In the genomic region with DNA sequence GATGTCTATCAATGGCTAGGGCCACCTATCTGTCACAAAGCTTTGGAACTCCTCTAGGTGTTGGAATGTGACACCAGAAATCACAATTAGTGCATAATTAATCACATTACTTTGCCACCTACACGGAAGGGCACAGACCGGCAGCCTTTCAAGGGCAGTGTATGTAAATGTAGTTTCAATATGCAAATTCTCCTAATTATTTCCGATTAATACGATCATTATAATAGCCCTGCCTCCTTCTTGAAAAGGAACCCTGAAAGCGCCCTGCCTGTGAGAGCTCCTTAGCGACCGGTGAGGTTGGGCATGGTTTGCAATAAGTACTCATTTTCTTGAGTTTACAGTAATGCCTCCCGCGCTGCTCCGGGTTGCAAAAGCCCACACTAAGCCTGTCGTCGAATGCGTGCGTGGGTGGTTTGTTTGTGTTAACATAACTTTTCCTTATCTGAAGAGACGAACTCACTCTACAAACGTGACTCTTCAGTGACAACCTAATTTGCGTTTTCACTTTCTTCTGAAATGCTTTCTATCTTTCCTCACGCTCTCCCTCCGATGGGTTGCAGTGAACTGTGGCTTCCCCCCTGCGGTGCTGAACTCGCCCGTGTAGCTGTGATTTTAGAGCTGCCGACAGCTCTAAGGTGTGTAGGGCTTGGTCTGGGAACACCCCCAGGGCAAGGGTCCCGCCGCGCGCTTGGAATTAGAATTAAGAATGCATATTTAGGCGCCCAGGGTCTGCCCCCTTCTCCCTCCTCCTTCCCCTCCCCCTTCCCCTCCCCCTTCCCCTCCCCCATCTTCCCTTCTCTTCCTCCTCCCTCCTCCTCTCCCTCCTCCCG, we compare ENCODE assay signal across 8 cellular contexts. TPM values are rescaled to one million over a fixed set of nuclear protein-coding genes. Genes with fewer than 3 reads are reported as not detected.
DNase-seq lines count a peak whose midpoint lies in the region; ATAC-seq and TF ChIP-seq lines count a peak whose summit lies in the region.

No MANE protein-coding gene starts in this region.

- peaks cover 8% of the 10 kb centered on the region for H3K4me1 ChIP-seq in HEK293 (ENCODE audit: control insufficient read depth, insufficient read depth, low read length)
- peaks cover 29% of the 10 kb centered on the region for H3K4me1 ChIP-seq in ectodermal cell (ENCODE audit: control insufficient read depth, insufficient read depth, low read length)
- peaks cover 8% of the 10 kb centered on the region for H3K4me1 ChIP-seq in mesendoderm (ENCODE audit: control insufficient read depth, low read depth, low read length)

- H2BK120ac ChIP-seq in mesendoderm (ENCODE audit: low read depth, low read length), result no peak overlapping the region

- H3K36me3 ChIP-seq in HEK293 (ENCODE audit: control insufficient read depth in 2 of 2, insufficient read depth in 1 of 2, low read length in 2 of 2) (peaks cover 0 to 18% of the 10 kb centered on the region in 2 experiments; a peak in 1 of 3 replicates), ectodermal cell (ENCODE audit: control insufficient read depth, insufficient read depth, low read length) (no peaks in the 10 kb centered on the region), mesendoderm (ENCODE audit: control insufficient read depth, insufficient read depth, low read length) (no peaks in the 10 kb centered on the region)

- H2BK15ac ChIP-seq in mesendoderm (replicated peaks; ENCODE audit: low read depth), result no peak overlapping the region

- no peak for TF ChIP-seq CTCF in AG09319 (IDR thresholded peaks at IDR 0.05; ENCODE audit: low read depth, low read length)
- TF ChIP-seq CTCF in HEK293 (tag by site-specific recombination; IDR thresholded peaks at IDR 0.05), result no peak

- H3K27ac ChIP-seq in HEK293 (ENCODE audit: extremely low read depth, low read depth, low read length), result peak overlapping the region; percentile 97
- peak overlapping the region; percentile 73 for H3K27ac ChIP-seq in ectodermal cell (ENCODE audit: insufficient read depth, low read depth, low read length, poor library complexity, severe bottlenecking)
- peak overlapping the region; percentile 95 for H3K27ac ChIP-seq in mesendoderm (ENCODE audit: low read depth, low read length)

- H3K79me2 ChIP-seq in mesendoderm (ENCODE audit: control insufficient read depth, insufficient read depth, low read length), result peaks cover 18% of the 10 kb centered on the region

- POLR2A ChIA-PET in HEK293 (lab: Yijun Ruan, JAX), result interaction anchor here (0.5 to 2.9 kb wide), 68 partner anchors 9 to 1416 kb away, joined by 3 to 31 read pairs (median 4); a partner anchor contains a TSS

- CTCF ChIA-PET in HEK293 (lab: Yijun Ruan, JAX), result interaction anchor here (0.6 to 1.2 kb wide), 7 partner anchors 12 to 1584 kb away, joined by 3 to 5 read pairs (median 3); no protein-coding TSS in a partner anchor

- H2AK5ac ChIP-seq in mesendoderm (ENCODE audit: low read length), result no peak overlapping the region

- WGBS in ectodermal cell, 2 experiments, result 0 to 1% methylated on average over 25 to 28 of the region's 29 CpGs
- WGBS in mesendoderm (ENCODE audit: extremely low coverage, insufficient coverage, low lambda C conversion rate), result no CpG with 5 or more reads among the region's 29 CpGs

- H3K4me3 ChIP-seq in HEK293 (ENCODE audit: low read depth, low read length) (peak overlapping the region; percentile 32), ectodermal cell (ENCODE audit: insufficient read depth, low read depth, low read length) (peak overlapping the region; percentile 47), mesendoderm (ENCODE audit: low read length) (peak overlapping the region; percentile 26)

- peaks cover 9% of the 10 kb centered on the region for H3K27me3 ChIP-seq in ectodermal cell (ENCODE audit: control insufficient read depth, insufficient read depth, low read length, poor library complexity, severe bottlenecking)
- no peaks in the 10 kb centered on the region for H3K27me3 ChIP-seq in mesendoderm (ENCODE audit: insufficient read depth, low read length, poor library complexity)

- H3K4me2 ChIP-seq in mesendoderm (ENCODE audit: low read length), result peak overlapping the region; percentile 82

- H3K9me3 ChIP-seq in HEK293 (ENCODE audit: control insufficient read depth, insufficient read depth, low read depth, low read length) (no peaks in the 10 kb centered on the region), ectodermal cell (ENCODE audit: control insufficient read depth, low read length) (no peaks in the 10 kb centered on the region)

- peak overlapping the region; percentile 77 for H2BK5ac ChIP-seq in mesendoderm (ENCODE audit: low read length)

- ATAC-seq in HG02571 (IDR thresholded peaks at IDR 0.05; ENCODE audit: unreplicated experiment), result no peak

- H3K9ac ChIP-seq in mesendoderm (ENCODE audit: low read length), result peak overlapping the region; percentile 66

- H3K4ac ChIP-seq in mesendoderm (ENCODE audit: low read depth, low read length), result peak overlapping the region; percentile 92

- no peak overlapping the region for H4K8ac ChIP-seq in mesendoderm (ENCODE audit: low read depth, low read length)

- peak overlapping the region; percentile 86 for H3K18ac ChIP-seq in mesendoderm (ENCODE audit: low read length)

- H4K5ac ChIP-seq in mesendoderm (ENCODE audit: low read length), result peak overlapping the region; percentile 18

- peak overlapping the region; percentile 60 for H3K23ac ChIP-seq in mesendoderm (ENCODE audit: low read length)

- DNase-seq in AG09319 (ENCODE audit: extremely low read depth, low read depth), result peak; percentile 60
- peak; percentile 90 for DNase-seq in NCI-H748 treated with DMSO at 0.1 percent for 48 hours (lab: John Stamatoyannopoulos, UW)
- DNase-seq in activated CD4-positive, alpha-beta T cell treated with anti-CD3 and anti-CD28 coated beads, Interleukin-2, amount 50 U/mL, for 48 hours, result peak; percentile 83 to 90
- peak; percentile 95 for DNase-seq in mesendoderm
- peak; percentile 54 to 71 for DNase-seq in stimulated activated CD8-positive, alpha-beta memory T cell treated with anti-CD3 and anti-CD28 coated beads, Interleukin-15, amount 100 ng/mL, for 4 hours (ENCODE audit: low read depth in 2 of 2)

- H3K56ac ChIP-seq in mesendoderm (ENCODE audit: low read length), result peak overlapping the region; percentile 89

- H3K79me1 ChIP-seq in mesendoderm (ENCODE audit: low read length), result no peaks in the 10 kb centered on the region

TF ChIP-seq in HEK293, 187 proteins besides CTCF, POLR2A, EP300 and RAD21 (continues in another document):
- TF ChIP-seq, protein P1, sequence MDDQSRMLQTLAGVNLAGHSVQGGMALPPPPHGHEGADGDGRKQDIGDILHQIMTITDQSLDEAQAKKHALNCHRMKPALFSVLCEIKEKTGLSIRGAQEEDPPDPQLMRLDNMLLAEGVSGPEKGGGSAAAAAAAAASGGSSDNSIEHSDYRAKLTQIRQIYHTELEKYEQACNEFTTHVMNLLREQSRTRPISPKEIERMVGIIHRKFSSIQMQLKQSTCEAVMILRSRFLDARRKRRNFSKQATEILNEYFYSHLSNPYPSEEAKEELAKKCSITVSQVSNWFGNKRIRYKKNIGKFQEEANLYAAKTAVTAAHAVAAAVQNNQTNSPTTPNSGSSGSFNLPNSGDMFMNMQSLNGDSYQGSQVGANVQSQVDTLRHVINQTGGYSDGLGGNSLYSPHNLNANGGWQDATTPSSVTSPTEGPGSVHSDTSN (CRISPR knock-in tag; IDR thresholded peaks at IDR 0.05), result no peak
- TF ChIP-seq ZNF558 (tag by site-specific recombination; IDR thresholded peaks at IDR 0.05) (no peak), ZNF366 (tag by site-specific recombination; conservative IDR thresholded peaks at IDR 0.05) (peak; percentile 88), ZNF114 (tag by site-specific recombination; IDR thresholded peaks at IDR 0.05) (no peak), ZNF561 (tag by site-specific recombination; IDR thresholded peaks at IDR 0.05; ENCODE audit: borderline replicate concordance) (0 out of 2 replicates have a peak, but pooled peaks have one; percentile 58), ZNF433 (tag by site-specific recombination; IDR thresholded peaks at IDR 0.05; ENCODE audit: low read depth) (no peak), ZNF341 (tag by site-specific recombination; IDR thresholded peaks at IDR 0.05; ENCODE audit: low read depth) (peak; percentile 38), ZSCAN16 (tag by site-specific recombination; IDR thresholded peaks at IDR 0.05) (no peak), MEIS1 (CRISPR knock-in tag; IDR thresholded peaks at IDR 0.05; ENCODE audit: borderline replicate concordance) (no peak)
- TF ChIP-seq, protein P2, sequence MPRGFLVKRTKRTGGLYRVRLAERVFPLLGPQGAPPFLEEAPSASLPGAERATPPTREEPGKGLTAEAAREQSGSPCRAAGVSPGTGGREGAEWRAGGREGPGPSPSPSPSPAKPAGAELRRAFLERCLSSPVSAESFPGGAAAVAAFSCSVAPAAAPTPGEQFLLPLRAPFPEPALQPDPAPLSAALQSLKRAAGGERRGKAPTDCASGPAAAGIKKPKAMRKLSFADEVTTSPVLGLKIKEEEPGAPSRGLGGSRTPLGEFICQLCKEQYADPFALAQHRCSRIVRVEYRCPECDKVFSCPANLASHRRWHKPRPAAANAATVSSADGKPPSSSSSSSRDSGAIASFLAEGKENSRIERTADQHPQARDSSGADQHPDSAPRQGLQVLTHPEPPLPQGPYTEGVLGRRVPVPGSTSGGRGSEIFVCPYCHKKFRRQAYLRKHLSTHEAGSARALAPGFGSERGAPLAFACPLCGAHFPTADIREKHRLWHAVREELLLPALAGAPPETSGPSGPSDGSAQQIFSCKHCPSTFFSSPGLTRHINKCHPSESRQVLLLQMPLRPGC (tag by site-specific recombination; IDR thresholded peaks at IDR 0.05), result no peak
- TF ChIP-seq, protein P3, sequence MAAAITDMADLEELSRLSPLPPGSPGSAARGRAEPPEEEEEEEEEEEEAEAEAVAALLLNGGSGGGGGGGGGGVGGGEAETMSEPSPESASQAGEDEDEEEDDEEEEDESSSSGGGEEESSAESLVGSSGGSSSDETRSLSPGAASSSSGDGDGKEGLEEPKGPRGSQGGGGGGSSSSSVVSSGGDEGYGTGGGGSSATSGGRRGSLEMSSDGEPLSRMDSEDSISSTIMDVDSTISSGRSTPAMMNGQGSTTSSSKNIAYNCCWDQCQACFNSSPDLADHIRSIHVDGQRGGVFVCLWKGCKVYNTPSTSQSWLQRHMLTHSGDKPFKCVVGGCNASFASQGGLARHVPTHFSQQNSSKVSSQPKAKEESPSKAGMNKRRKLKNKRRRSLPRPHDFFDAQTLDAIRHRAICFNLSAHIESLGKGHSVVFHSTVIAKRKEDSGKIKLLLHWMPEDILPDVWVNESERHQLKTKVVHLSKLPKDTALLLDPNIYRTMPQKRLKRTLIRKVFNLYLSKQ (tag by site-specific recombination; IDR thresholded peaks at IDR 0.05; ENCODE audit: borderline replicate concordance), result no peak

RNA-seq across cellular contexts. Expression of a gene that starts 0.7 kb away (rescaled TPM):
- polyA plus RNA-seq in ectodermal cell (2013, experiment 1 of 4), result 251 TPM
- 242 TPM for polyA plus RNA-seq in ectodermal cell (2013, experiment 2 of 4)
- 307 TPM for polyA plus RNA-seq in ectodermal cell (2013, experiment 3 of 4)
- 300 TPM for polyA plus RNA-seq in ectodermal cell (2013, experiment 4 of 4)
- 96.4 TPM for polyA plus RNA-seq in mesendoderm (2013, experiment 1 of 2)
- polyA plus RNA-seq in mesendoderm (2013, experiment 2 of 2), result 94.7 TPM
